In the genomic region with DNA sequence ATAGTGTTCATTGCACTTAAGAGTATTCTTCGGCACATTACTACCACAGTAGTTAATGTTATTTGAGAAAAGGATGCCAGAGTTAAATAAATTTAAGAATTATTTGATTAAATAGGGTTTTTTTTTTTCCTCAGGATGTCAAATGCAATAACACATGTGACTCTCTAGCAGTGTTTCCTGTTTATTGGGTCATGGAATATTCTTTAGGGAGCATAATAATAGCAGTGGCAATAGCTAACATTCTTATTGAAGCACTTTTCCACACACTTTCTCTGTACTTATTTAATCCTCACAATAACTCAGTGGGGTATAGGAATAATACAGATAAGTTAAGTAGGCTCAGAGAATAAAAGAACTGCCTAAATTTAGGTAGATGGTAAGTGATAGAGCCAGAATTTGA, we compare ENCODE assay signal across 17 cellular contexts. TPM values are rescaled to one million over a fixed set of nuclear protein-coding genes. Genes with fewer than 3 reads are reported as not detected.
DNase-seq lines count a peak whose midpoint lies in the region; TF ChIP-seq lines count a peak whose summit lies in the region.
"Had no signal": no experiment of that assay in that cellular context is flagged by ENCODE, and none has a peak within 500 bp of the region (broad histone marks: within the 10 kb centered on the region; RNA-seq: fewer than 3 reads in every experiment).

No MANE protein-coding gene starts in this region.

- POLR2A ChIA-PET in A673 (lab: Charles Lee; ENCODE audit: low non-redundant PET), result interaction anchor here (0.6 kb wide), 1 partner anchor 110 kb away, joined by 6 read pairs; no protein-coding TSS in a partner anchor

- H3K27me3 ChIP-seq in A673 (replicated peaks; ENCODE audit: insufficient read depth, low read depth, low read length, poor library complexity) (no peaks in the 10 kb centered on the region), WERI-Rb-1 (ENCODE audit: insufficient read depth, low read depth, severe bottlenecking) (no peaks in the 10 kb centered on the region)

- H3K9me3 ChIP-seq in A673 (ENCODE audit: low read depth, low read length, poor library complexity, severe bottlenecking) (no peaks in the 10 kb centered on the region), WERI-Rb-1 (ENCODE audit: severe bottlenecking) (no peaks in the 10 kb centered on the region)
- H3K9me3 ChIP-seq: Caco-2 had no signal

- H3K36me3 ChIP-seq in A673 (ENCODE audit: insufficient read depth, low read length, poor library complexity, severe bottlenecking), result peaks cover 38% of the 10 kb centered on the region
- H3K36me3 ChIP-seq in WERI-Rb-1, result peaks cover 24% of the 10 kb centered on the region

- H3K27ac ChIP-seq in A673 (ENCODE audit: low read depth, low read length, poor library complexity, severe bottlenecking), result no peak overlapping the region
- H3K27ac ChIP-seq in WERI-Rb-1, result no peak overlapping the region
- H3K27ac ChIP-seq: A549, GM23248 had no signal

- CTCF ChIA-PET in A673 (lab: Charles Lee), result no interaction called here

- TF ChIP-seq CTCF in A673 (conservative IDR thresholded peaks at IDR 0.05; ENCODE audit: low read depth, low read length) (no peak), WERI-Rb-1 (IDR thresholded peaks at IDR 0.05; ENCODE audit: low read depth, low read length) (no peak)

- intact Hi-C loops in A673 (cut with micrococcal nuclease; ENCODE audit: unreplicated experiment), result no loop called here

- H3K4me1 ChIP-seq in A673 (ENCODE audit: insufficient read depth, low read length, poor library complexity, severe bottlenecking), result no peaks in the 10 kb centered on the region
- H3K4me1 ChIP-seq: A549, Caco-2 had no signal

- BruUV-seq in A673 (replicated peaks; lab: Mats Ljungman, UMichigan), result no TSS peak

- H3K4me3 ChIP-seq in A673 (ENCODE audit: low read depth, low read length, poor library complexity, severe bottlenecking), result no peak overlapping the region
- H3K4me3 ChIP-seq in WERI-Rb-1 (ENCODE audit: low read depth, low read length), result no peak overlapping the region
- H3K4me3 ChIP-seq: A549, GM23248 had no signal

- DNase-seq in A673 (ENCODE audit: low spot score) (peak; percentile 1), dermis microvascular lymphatic vessel endothelial cell (ENCODE audit: low read depth in 2 of 2) (peak; percentile 47 to 54), lung microvascular endothelial cell (ENCODE audit: low read depth in 2 of 2) (peak; percentile 36 to 74), anterior cingulate cortex (lab: John Stamatoyannopoulos, UW) (no peak), WERI-Rb-1 (no peak)
- no peak for DNase-seq in stimulated activated CD4-positive, alpha-beta T cell treated with anti-CD3 and anti-CD28 coated beads, Interleukin-12 subunit alpha, Interleukin-12 subunit beta, amount 100 ng/mL, for 4 hours
- DNase-seq: 8988T; C1 segment of cervical spinal cord; Caco-2; CD4-positive, CD25-positive, alpha-beta regulatory T cell; CD8-positive, alpha-beta T cell; DMS153; DND-41; GM23248; H7; HCEC 1CT had no signal

RNA-seq across cellular contexts. Expression of a gene that starts 44.3 kb away (rescaled TPM):
- total RNA-seq in A673 (2021), result 51.8 and 61.3 TPM in 2 replicates
- 33.4 and 38.8 TPM in 2 replicates for total RNA-seq in dermis microvascular lymphatic vessel endothelial cell
- total RNA-seq in lung microvascular endothelial cell, result 31.7 and 34.0 TPM in 2 replicates

RNA-seq across cellular contexts. Expression of a gene that starts 44.4 kb away (rescaled TPM):
- 2.0 and 3.2 TPM in 2 replicates for total RNA-seq in A673 (2021)
- 0.13 and 0.26 TPM in 2 replicates for total RNA-seq in dermis microvascular lymphatic vessel endothelial cell
- 0.20 and 0.22 TPM in 2 replicates for total RNA-seq in lung microvascular endothelial cell
- total RNA-seq: CD4-positive, CD25-positive, alpha-beta regulatory T cell; GM23248 had no signal

RNA-seq across cellular contexts. Expression of a gene that starts 45.6 kb away (rescaled TPM):
- total RNA-seq in A673 (2021) (not detected in 2 replicates), dermis microvascular lymphatic vessel endothelial cell (not detected in 2 replicates), lung microvascular endothelial cell (not detected in 2 replicates)
- total RNA-seq: Caco-2; CD4-positive, CD25-positive, alpha-beta regulatory T cell; CD8-positive, alpha-beta T cell; GM23248; H7 had no signal

Comparison
In these comparisons a context has a peak if more than half of its experiments do, and no peak if none do; other contexts are left out.
1. DNase-seq: peak in A673 (single experiment), dermis microvascular lymphatic vessel endothelial cell (2 of 2) and lung microvascular endothelial cell (2 of 2); none in anterior cingulate cortex (0 of 58), stimulated activated CD4-positive, alpha-beta T cell treated with anti-CD3 and anti-CD28 coated beads, Interleukin-12 subunit alpha, Interleukin-12 subunit beta, amount 100 ng/mL, for 4 hours (single experiment) and WERI-Rb-1 (single experiment).